Comparison of ENCODE assay signal across 25 cellular contexts in the genomic region with DNA sequence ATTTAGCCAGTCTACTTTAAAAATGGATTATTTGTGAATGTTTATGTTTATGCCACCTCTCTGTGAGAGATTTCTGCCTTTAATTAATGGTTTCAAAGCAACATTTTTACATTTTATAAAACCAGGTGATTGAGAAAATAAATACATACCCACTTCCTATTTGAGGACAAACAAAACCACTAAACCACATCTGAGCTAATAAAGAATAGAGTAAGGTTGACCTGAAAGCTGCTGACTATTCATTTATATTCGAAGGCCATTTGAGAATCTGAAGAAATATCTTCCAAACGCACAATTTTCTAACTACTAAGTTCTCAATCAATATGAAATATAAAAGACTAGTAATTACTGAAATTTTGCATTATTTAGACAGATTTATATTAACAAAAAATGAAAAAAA.
"Had no signal": no experiment of that assay in that cellular context is flagged by ENCODE, and none has a peak within 500 bp of the region (broad histone marks: within the 10 kb centered on the region; RNA-seq: fewer than 3 reads in every experiment).

No MANE protein-coding gene starts in this region.

- H3K79me2 ChIP-seq: parathyroid adenoma had no signal

- H3K9ac ChIP-seq: neural progenitor cell, parathyroid adenoma had no signal

- H3K4me1 ChIP-seq: parathyroid adenoma, psoas muscle, right lobe of liver, stomach, thyroid gland, tibial nerve, upper lobe of left lung, vagina had no signal

- H3K27ac ChIP-seq: neural progenitor cell, ovary, parathyroid adenoma, psoas muscle, right lobe of liver, sigmoid colon, stomach, thoracic aorta, thyroid gland, tibial nerve, upper lobe of left lung, vagina had no signal

- H2AFZ ChIP-seq: neural progenitor cell, parathyroid adenoma had no signal

- ATAC-seq: natural killer cell; psoas muscle; right cardiac atrium; right lobe of liver; stimulated activated effector memory CD8-positive, alpha-beta T cell treated with anti-CD3 and anti-CD28 coated beads, Interleukin-12 subunit alpha, Interleukin-12 subunit beta, amount 100 ng/mL, for 72 hours; stimulated activated naive B cell treated with anti-CD40 and anti-IgM and Interleukin-4, amounts not matched to agents 10 μg/mL and 1 μg/mL and 100 μg/mL, for 72 hours had no signal

- H3K9me3 ChIP-seq: ovary, psoas muscle, right lobe of liver, sigmoid colon, stomach, thoracic aorta, thyroid gland, upper lobe of left lung, vagina had no signal

- H3K4me3 ChIP-seq: neural progenitor cell, ovary, psoas muscle, right lobe of liver, sigmoid colon, stomach, thoracic aorta, thyroid gland, tibial nerve, upper lobe of left lung, vagina had no signal

- DNase-seq: natural killer cell; occipital lobe; ovary; posterior cingulate gyrus; psoas muscle; right cardiac atrium; right lobe of liver; sigmoid colon; small intestine; stimulated activated CD4-positive, alpha-beta T cell treated with anti-CD3 and anti-CD28 coated beads, Interleukin-15, amount 100 ng/mL, for 24 hours; stimulated activated CD4-positive, alpha-beta T cell treated with anti-CD3 and anti-CD28 coated beads, Interleukin-2, amount 100 ng/mL, for 24 hours; stimulated activated CD4-positive, alpha-beta T cell treated with anti-CD3 and anti-CD28 coated beads, Interleukin-2, amount 100 ng/mL, for 48 hours; stimulated activated CD4-positive, alpha-beta T cell treated with anti-CD3 and anti-CD28 coated beads, Interleukin-4, amount 100 ng/mL, for 24 hours; stimulated activated naive B cell treated with anti-CD40 and anti-IgM and Interleukin-4, amounts not matched to agents 10 μg/mL and 1 μg/mL and 100 μg/mL, for 72 hours; stimulated activated naive CD4-positive, alpha-beta T cell treated with Interleukin-2 at 50 U/mL for 16 hours; stomach; thyroid gland; trophoblast cell; upper lobe of left lung had no signal

- H3K36me3 ChIP-seq: neural progenitor cell, ovary, right lobe of liver, sigmoid colon, stomach, thoracic aorta, thyroid gland, tibial nerve, upper lobe of left lung, vagina had no signal

- H3K4me2 ChIP-seq: neural progenitor cell had no signal

- H3K27me3 ChIP-seq: neural progenitor cell, ovary, right lobe of liver, sigmoid colon, stomach, thyroid gland, tibial nerve, upper lobe of left lung, vagina had no signal
